Comparison of ENCODE assay signal across 8 cellular contexts in the genomic region with DNA sequence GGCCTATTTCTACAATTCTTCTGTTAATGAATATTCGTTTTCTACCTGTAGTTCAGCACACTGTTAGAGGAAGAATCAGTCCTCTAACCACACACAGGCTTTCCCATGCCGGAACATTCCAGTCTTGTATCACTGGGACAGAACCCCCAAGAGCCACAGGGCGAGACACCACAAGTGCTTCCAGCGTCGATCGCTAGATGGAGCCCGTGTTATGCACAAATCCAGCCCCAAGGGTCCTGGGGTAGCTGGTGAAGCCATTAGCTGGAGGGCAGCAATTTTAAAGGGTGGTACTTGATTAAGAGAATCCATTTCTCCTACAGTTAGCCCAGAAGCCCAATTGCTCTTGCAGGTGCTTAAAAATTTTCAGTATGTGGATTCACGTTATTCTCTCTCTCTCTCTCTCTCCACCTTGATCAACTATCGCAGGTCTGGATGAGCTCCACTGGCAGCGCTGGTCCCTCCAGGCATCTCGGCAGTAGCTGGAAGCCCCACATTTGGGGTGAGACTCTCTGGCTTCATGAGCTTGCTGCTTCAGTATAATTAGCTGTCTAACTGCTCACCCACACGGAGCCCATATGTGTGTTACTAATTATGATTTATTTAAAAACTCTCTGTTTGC.
DNase-seq lines count a peak whose midpoint lies in the region; ATAC-seq and TF ChIP-seq lines count a peak whose summit lies in the region.

No MANE protein-coding gene starts in this region.

- H4K20me1 ChIP-seq in OCI-LY1 (ENCODE audit: insufficient read depth, low read length), result no peaks in the 10 kb centered on the region

- no peaks in the 10 kb centered on the region for H3K9me3 ChIP-seq in OCI-LY1 (ENCODE audit: low read length)
- peaks cover 0 to 2% (median 0%) of the 10 kb centered on the region in 4 donors for H3K9me3 ChIP-seq in liver (ENCODE audit: control insufficient read depth in 4 of 4, low read length in 3 of 4)

- TF ChIP-seq CTCF in OCI-LY1 (IDR thresholded peaks at IDR 0.05; ENCODE audit: low read length) (peak; percentile 68), liver (IDR thresholded peaks at IDR 0.05; ENCODE audit: low read depth, low read length, missing input control) (peak; percentile 63), type B pancreatic cell (conservative IDR thresholded peaks at IDR 0.05) (peak; percentile 98)

- no peaks in the 10 kb centered on the region for H3K36me3 ChIP-seq in OCI-LY1 (ENCODE audit: insufficient read depth, low read length)
- H3K36me3 ChIP-seq in liver (ENCODE audit: control insufficient read depth in 4 of 4, insufficient read depth in 3 of 4, low read depth in 1 of 4, low read length in 3 of 4), result no peaks in the 10 kb centered on the region

- H3K9me2 ChIP-seq in OCI-LY1 (ENCODE audit: low read depth, low read length), result no peaks in the 10 kb centered on the region

- peak; percentile 30 for DNase-seq in CMK (ENCODE audit: low read depth)
- peak in 56 of 61 donors; percentile 3 to 74 (median 36) for DNase-seq in caudate nucleus (lab: John Stamatoyannopoulos, UW)
- DNase-seq in type B pancreatic cell (ENCODE audit: extremely low spot score, unreplicated experiment), result no peak

- ATAC-seq in GM18519 (IDR thresholded peaks at IDR 0.05; ENCODE audit: low FRiP score, unreplicated experiment) (peak; percentile 81), HG03159 (IDR thresholded peaks at IDR 0.05; ENCODE audit: unreplicated experiment) (peak; percentile 85), HG03469 (IDR thresholded peaks at IDR 0.05; ENCODE audit: unreplicated experiment) (no peak)

- no peaks in the 10 kb centered on the region for H3K9me3 Mint-ChIP-seq in type B pancreatic cell

- H3K27ac ChIP-seq in OCI-LY1 (ENCODE audit: low read depth, low read length, poor library complexity, severe bottlenecking) (no peak overlapping the region), caudate nucleus (ENCODE audit: low read depth, low read length) (no peak overlapping the region), liver (ENCODE audit: low read depth in 1 of 2, low read length in 2 of 2) (no peak overlapping the region)

- no peak overlapping the region for H3K4me3 ChIP-seq in OCI-LY1 (ENCODE audit: low read depth, low read length, poor library complexity, severe bottlenecking)
- no peak overlapping the region for H3K4me3 ChIP-seq in liver (ENCODE audit: low read depth in 1 of 3, low read length in 3 of 3)

- no peak overlapping the region for H2AFZ ChIP-seq in OCI-LY1 (ENCODE audit: low read length)

- peak; percentile 79 to 82 for TF ChIP-seq RAD21 in liver (IDR thresholded peaks at IDR 0.05)

- H3K27ac Mint-ChIP-seq in type B pancreatic cell, result peak overlapping the region; percentile 22

- peaks cover 16% of the 10 kb centered on the region for H3K4me1 Mint-ChIP-seq in type B pancreatic cell (ENCODE audit: unreplicated experiment)

- no peak overlapping the region for H3K4me3 Mint-ChIP-seq in type B pancreatic cell

- H3K4me1 ChIP-seq in OCI-LY1 (ENCODE audit: insufficient read depth, low read length, severe bottlenecking) (no peaks in the 10 kb centered on the region), liver (ENCODE audit: control insufficient read depth in 4 of 4, insufficient read depth in 4 of 4, low read length in 3 of 4) (no peaks in the 10 kb centered on the region)

- 26% methylated on average over 12 of the region's 12 CpGs for WGBS in liver

- H3K27me3 Mint-ChIP-seq in type B pancreatic cell, result peaks cover 31% of the 10 kb centered on the region

- no peaks in the 10 kb centered on the region for H3K27me3 ChIP-seq in OCI-LY1 (ENCODE audit: insufficient read depth, low read length)
- peaks cover 0 to 11% (median 0%) of the 10 kb centered on the region in 4 donors for H3K27me3 ChIP-seq in liver (ENCODE audit: control insufficient read depth in 4 of 4, insufficient read depth in 4 of 4, low read length in 3 of 4)

- no peaks in the 10 kb centered on the region for H3K36me3 Mint-ChIP-seq in type B pancreatic cell

- no peak overlapping the region for H3K9ac ChIP-seq in OCI-LY1 (ENCODE audit: low read length)
- no peak overlapping the region for H3K9ac ChIP-seq in liver (ENCODE audit: low read depth in 1 of 2, low read length in 2 of 2)

- H3K79me2 ChIP-seq in OCI-LY1 (ENCODE audit: insufficient read depth, low read length), result no peaks in the 10 kb centered on the region

- H3F3A ChIP-seq in OCI-LY1 (ENCODE audit: insufficient read depth, low read length), result no peaks in the 10 kb centered on the region

- H3K4me2 ChIP-seq in OCI-LY1 (ENCODE audit: low read length), result no peak overlapping the region

TF ChIP-seq in liver, 16 proteins besides CTCF, POLR2A, EP300 and RAD21:
- TF ChIP-seq TAF1 (conservative IDR thresholded peaks at IDR 0.05) (no peak), ZBTB33 (IDR thresholded peaks at IDR 0.05) (no peak), ATF3 (IDR thresholded peaks at IDR 0.05) (no peak), NR2F2 (IDR thresholded peaks at IDR 0.05) (no peak), EGR1 (IDR thresholded peaks at IDR 0.05; ENCODE audit: low read depth in 2 of 2) (no peak), JUND (IDR thresholded peaks at IDR 0.05) (no peak), MAX (IDR thresholded peaks at IDR 0.05) (no peak), HNF4A (conservative IDR thresholded peaks at IDR 0.05) (no peak), FOXA2 (IDR thresholded peaks at IDR 0.05) (no peak), HNF4G (IDR thresholded peaks at IDR 0.05) (no peak), SP1 (IDR thresholded peaks at IDR 0.05) (no peak), FOXA1 (IDR thresholded peaks at IDR 0.05) (no peak), RXRA (IDR thresholded peaks at IDR 0.05) (no peak), YY1 (IDR thresholded peaks at IDR 0.05) (no peak), REST (IDR thresholded peaks at IDR 0.05) (no peak), GABPA (IDR thresholded peaks at IDR 0.05 in 1 of 2, conservative IDR thresholded peaks at IDR 0.05 in 1 of 2) (no peak)
